In genomic region chr17:81394831-81395599, GRCh38 we compare ENCODE assay signal across 1 cellular context.
TF ChIP-seq lines count a peak whose summit lies in the region.

Gene BAHCC1 (plus strand): TSS chr17:81395457. CDS start chr17:81399740, 4,283 bp downstream.

TF ChIP-seq in HepG2, 621 proteins besides CTCF, POLR2A, EP300 and RAD21 (continued from another document and continues in another):
- TF ChIP-seq REST (IDR thresholded peaks at IDR 0.05; ENCODE audit: borderline replicate concordance in 1 of 2, low read depth in 1 of 2, low read length in 2 of 2) = peak in 1 of 2 experiments; percentile 39; a peak in 1 of 4 replicates
- TF ChIP-seq KIAA2018 (CRISPR knock-in tag; IDR thresholded peaks at IDR 0.05; ENCODE audit: borderline replicate concordance) = no peak
- no peak for TF ChIP-seq ZNF530 (CRISPR knock-in tag; IDR thresholded peaks at IDR 0.05; ENCODE audit: low read depth)
- no peak for TF ChIP-seq ZNF790 (CRISPR knock-in tag; IDR thresholded peaks at IDR 0.05; ENCODE audit: borderline replicate concordance)
- no peak for TF ChIP-seq NBN (conservative IDR thresholded peaks at IDR 0.05)
- no peak for TF ChIP-seq BCLAF1 (IDR thresholded peaks at IDR 0.05)
- TF ChIP-seq ZFP90 (CRISPR knock-in tag; IDR thresholded peaks at IDR 0.05; ENCODE audit: borderline replicate concordance) = 0 out of 2 replicates have a peak, but pooled peaks have one; percentile 57
- peak; percentile 88; the same call in 1 of the 2 replicates for TF ChIP-seq AKAP8 (CRISPR knock-in tag; IDR thresholded peaks at IDR 0.05)
- TF ChIP-seq KDM6A (CRISPR knock-in tag; IDR thresholded peaks at IDR 0.05; ENCODE audit: low read depth) = no peak
- no peak for TF ChIP-seq ATF6 (CRISPR knock-in tag; conservative IDR thresholded peaks at IDR 0.05)
- TF ChIP-seq MEIS1 (CRISPR knock-in tag; IDR thresholded peaks at IDR 0.05; ENCODE audit: borderline replicate concordance) = peak; percentile 96; the same call in 1 of the 2 replicates
- TF ChIP-seq DMAP1 (CRISPR knock-in tag; IDR thresholded peaks at IDR 0.05) = peak; percentile 53; the same call in 1 of the 2 replicates
- TF ChIP-seq GABPA (IDR thresholded peaks at IDR 0.05; ENCODE audit: low read depth, low read length) = no peak
- TF ChIP-seq GABPA (CRISPR knock-in tag; IDR thresholded peaks at IDR 0.05; ENCODE audit: low read depth) = no peak
- TF ChIP-seq ZFP82 (CRISPR knock-in tag; IDR thresholded peaks at IDR 0.05; ENCODE audit: borderline replicate concordance) = no peak
- TF ChIP-seq ZFAT (CRISPR knock-in tag; conservative IDR thresholded peaks at IDR 0.05) = no peak
- TF ChIP-seq GTF3A (CRISPR knock-in tag; conservative IDR thresholded peaks at IDR 0.05) = 0 out of 2 replicates have a peak, but pooled peaks have one; percentile 47
- peak; percentile 87; the same call in 1 of the 2 replicates for TF ChIP-seq SNAPC5 (CRISPR knock-in tag; IDR thresholded peaks at IDR 0.05; ENCODE audit: borderline replicate concordance)
- TF ChIP-seq ZNF607 (CRISPR knock-in tag; IDR thresholded peaks at IDR 0.05; ENCODE audit: borderline replicate concordance) = 0 out of 2 replicates have a peak, but pooled peaks have one; percentile 56
- peak; percentile 97 for TF ChIP-seq MYPOP (CRISPR knock-in tag; IDR thresholded peaks at IDR 0.05)
- TF ChIP-seq PHF8 (CRISPR knock-in tag; IDR thresholded peaks at IDR 0.05) = peak; percentile 53
- peak; percentile 81 for TF ChIP-seq IRF2 (CRISPR knock-in tag; IDR thresholded peaks at IDR 0.05)
- no peak for TF ChIP-seq EHMT2 (IDR thresholded peaks at IDR 0.05; ENCODE audit: borderline replicate concordance, low read depth, low read length)
- TF ChIP-seq HIVEP1 (CRISPR knock-in tag; IDR thresholded peaks at IDR 0.05) = peak; percentile 19; the same call in 1 of the 2 replicates
- TF ChIP-seq ZNF569 (CRISPR knock-in tag; IDR thresholded peaks at IDR 0.05; ENCODE audit: borderline replicate concordance) = no peak; the same call in 1 of the 2 replicates
- no peak for TF ChIP-seq ZNF460 (CRISPR knock-in tag; IDR thresholded peaks at IDR 0.05; ENCODE audit: borderline replicate concordance)
- peak; percentile 97 for TF ChIP-seq BORCS8-MEF2B (CRISPR knock-in tag; IDR thresholded peaks at IDR 0.05)
- TF ChIP-seq KAT7 (CRISPR knock-in tag; IDR thresholded peaks at IDR 0.05; ENCODE audit: borderline replicate concordance) = peak; percentile 35; the same call in 1 of the 2 replicates
- peak; percentile 48 for TF ChIP-seq YY1 (IDR thresholded peaks at IDR 0.05; ENCODE audit: insufficient read depth, insufficient replicate concordance, low read depth, low read length)
- peak; percentile 76; the same call in 1 of the 2 replicates for TF ChIP-seq SIN3B (IDR thresholded peaks at IDR 0.05; ENCODE audit: low read length)
- no peak for TF ChIP-seq ZNF503 (CRISPR knock-in tag; IDR thresholded peaks at IDR 0.05)
- TF ChIP-seq MAFK (conservative IDR thresholded peaks at IDR 0.05 in 1 of 2, IDR thresholded peaks at IDR 0.05 in 1 of 2; ENCODE audit: low read length in 2 of 2) = no peak
- no peak for TF ChIP-seq MBD4 (IDR thresholded peaks at IDR 0.05; ENCODE audit: borderline replicate concordance, low read length)
- peak; percentile 74; the same call in 1 of the 2 replicates for TF ChIP-seq ZC3H4 (CRISPR knock-in tag; IDR thresholded peaks at IDR 0.05; ENCODE audit: borderline replicate concordance)
- no peak for TF ChIP-seq ZBTB44 (CRISPR knock-in tag; IDR thresholded peaks at IDR 0.05)
- TF ChIP-seq HNRNPH1 (optimal IDR thresholded peaks at IDR 0.05; ENCODE audit: low read depth, low read length) = no peak
- TF ChIP-seq ESRRA (CRISPR knock-in tag; IDR thresholded peaks at IDR 0.05; ENCODE audit: low read depth) = no peak
